ENCODE assay signal across 31 cellular contexts in genomic region chr14:67994561-67994960, GRCh38.
"Had no signal": no experiment of that assay in that cellular context is flagged by ENCODE, and none has a peak within 500 bp of the region (broad histone marks: within the 10 kb centered on the region; RNA-seq: fewer than 3 reads in every experiment).

No MANE protein-coding gene starts in this region.

- H3K27me3 ChIP-seq: ascending aorta, brain microvascular endothelial cell, esophagus squamous epithelium, foreskin keratinocyte, gastrocnemius medialis, heart left ventricle had no signal

- H3K27ac ChIP-seq: ascending aorta, brain microvascular endothelial cell, epithelial cell of prostate, esophagus squamous epithelium, foreskin keratinocyte, gastrocnemius medialis, heart left ventricle, VCaP had no signal

- DNase-seq: activated CD4-positive, alpha-beta memory T cell treated with anti-CD3 and anti-CD28 coated beads, Interleukin-2, amount 10 ng/mL, durations not matched to agents 7 days and 5 days; activated CD4-positive, alpha-beta T cell treated with anti-CD3 and anti-CD28 coated beads for 1 hour; activated CD4-positive, alpha-beta T cell treated with anti-CD3 and anti-CD28 coated beads for 4 hours; activated CD4-positive, alpha-beta T cell treated with anti-CD3 and anti-CD28 coated beads, Interleukin-2, amount 10 ng/mL, durations not matched to agents 7 days and 5 days; activated CD4-positive, alpha-beta T cell treated with anti-CD3 and anti-CD28 coated beads, Interleukin-2, amount 50 U/mL, for 4 hours; activated CD8-positive, alpha-beta memory T cell treated with anti-CD3 and anti-CD28 coated beads, Interleukin-2, amount 50 U/mL, for 48 hours; activated gamma-delta T cell; activated naive CD4-positive, alpha-beta T cell; activated naive CD4-positive, alpha-beta T cell treated with anti-CD3 and anti-CD28 coated beads, Interleukin-2, amount 10 ng/mL, durations not matched to agents 7 days and 5 days; activated naive CD8-positive, alpha-beta T cell treated with anti-CD3 and anti-CD28 coated beads, Interleukin-2, amount 10 ng/mL, durations not matched to agents 7 days and 5 days; activated T-cell treated with anti-CD3 and anti-CD28 coated beads for 4 hours; activated T-cell treated with anti-CD3 and anti-CD28 coated beads, Interleukin-2, amount 50 U/mL, for 24 hours; activated T-cell treated with anti-CD3 and anti-CD28 coated beads, Interleukin-2, amount 50 U/mL, for 72 hours; brain microvascular endothelial cell; cortex of kidney; dermis blood vessel endothelial cell; effector CD4-positive, alpha-beta T cell; effector memory CD8-positive, alpha-beta T cell; esophagus squamous epithelium; foreskin keratinocyte; gastrocnemius medialis; glutamatergic neuron; heart left ventricle; T-helper 2 cell had no signal

- H3K4me3 ChIP-seq: ascending aorta, esophagus squamous epithelium, gastrocnemius medialis, heart left ventricle had no signal

- H3K9me3 ChIP-seq: ascending aorta, esophagus squamous epithelium, gastrocnemius medialis, heart left ventricle had no signal

- H3K27ac Mint-ChIP-seq: activated CD4-positive, alpha-beta memory T cell treated with anti-CD3 and anti-CD28 coated beads, Interleukin-2, amount 10 ng/mL, durations not matched to agents 7 days and 5 days; activated CD4-positive, alpha-beta T cell treated with anti-CD3 and anti-CD28 coated beads, Interleukin-2, amount 10 ng/mL, durations not matched to agents 7 days and 5 days; activated naive CD4-positive, alpha-beta T cell treated with anti-CD3 and anti-CD28 coated beads, Interleukin-2, amount 10 ng/mL, durations not matched to agents 7 days and 5 days; activated naive CD4-positive, alpha-beta T cell treated with anti-CD3 and anti-CD28 coated beads, Interleukin-2, amount 50 U/mL, for 72 hours; activated naive CD8-positive, alpha-beta T cell treated with anti-CD3 and anti-CD28 coated beads, Interleukin-2, amount 10 ng/mL, durations not matched to agents 7 days and 5 days; activated T-cell treated with anti-CD3 and anti-CD28 coated beads, Interleukin-2, amount 50 U/mL, for 24 hours; activated T-cell treated with anti-CD3 and anti-CD28 coated beads, Interleukin-2, amount 50 U/mL, for 72 hours; effector memory CD8-positive, alpha-beta T cell; WTC11 had no signal

- H3K4me1 ChIP-seq: ascending aorta had no signal

- H3K36me3 ChIP-seq: ascending aorta, brain microvascular endothelial cell, esophagus squamous epithelium, gastrocnemius medialis, heart left ventricle had no signal

- H3K36me3 Mint-ChIP-seq: activated naive CD4-positive, alpha-beta T cell treated with anti-CD3 and anti-CD28 coated beads, Interleukin-2, amount 10 ng/mL, durations not matched to agents 7 days and 5 days; activated naive CD4-positive, alpha-beta T cell treated with anti-CD3 and anti-CD28 coated beads, Interleukin-2, amount 50 U/mL, for 72 hours; WTC11 had no signal

- H3K9me3 Mint-ChIP-seq: activated CD4-positive, alpha-beta memory T cell treated with anti-CD3 and anti-CD28 coated beads, Interleukin-2, amount 10 ng/mL, durations not matched to agents 7 days and 5 days; activated CD4-positive, alpha-beta T cell treated with anti-CD3 and anti-CD28 coated beads, Interleukin-2, amount 10 ng/mL, durations not matched to agents 7 days and 5 days; activated naive CD4-positive, alpha-beta T cell treated with anti-CD3 and anti-CD28 coated beads, Interleukin-2, amount 10 ng/mL, durations not matched to agents 7 days and 5 days; activated naive CD4-positive, alpha-beta T cell treated with anti-CD3 and anti-CD28 coated beads, Interleukin-2, amount 50 U/mL, for 72 hours; activated naive CD8-positive, alpha-beta T cell treated with anti-CD3 and anti-CD28 coated beads, Interleukin-2, amount 10 ng/mL, durations not matched to agents 7 days and 5 days; activated T-cell treated with anti-CD3 and anti-CD28 coated beads, Interleukin-2, amount 50 U/mL, for 24 hours; activated T-cell treated with anti-CD3 and anti-CD28 coated beads, Interleukin-2, amount 50 U/mL, for 72 hours; central memory CD8-positive, alpha-beta T cell; effector memory CD8-positive, alpha-beta T cell had no signal

- FAIRE-seq: bronchial epithelial cell had no signal

- H3K4me1 Mint-ChIP-seq: activated CD4-positive, alpha-beta memory T cell treated with anti-CD3 and anti-CD28 coated beads, Interleukin-2, amount 10 ng/mL, durations not matched to agents 7 days and 5 days; activated CD4-positive, alpha-beta T cell treated with anti-CD3 and anti-CD28 coated beads, Interleukin-2, amount 10 ng/mL, durations not matched to agents 7 days and 5 days; activated naive CD4-positive, alpha-beta T cell treated with anti-CD3 and anti-CD28 coated beads, Interleukin-2, amount 10 ng/mL, durations not matched to agents 7 days and 5 days; activated naive CD8-positive, alpha-beta T cell treated with anti-CD3 and anti-CD28 coated beads, Interleukin-2, amount 10 ng/mL, durations not matched to agents 7 days and 5 days; central memory CD8-positive, alpha-beta T cell; WTC11 had no signal

- H3K27me3 Mint-ChIP-seq: activated CD4-positive, alpha-beta memory T cell treated with anti-CD3 and anti-CD28 coated beads, Interleukin-2, amount 10 ng/mL, durations not matched to agents 7 days and 5 days; activated CD4-positive, alpha-beta T cell treated with anti-CD3 and anti-CD28 coated beads, Interleukin-2, amount 10 ng/mL, durations not matched to agents 7 days and 5 days; activated naive CD4-positive, alpha-beta T cell treated with anti-CD3 and anti-CD28 coated beads, Interleukin-2, amount 10 ng/mL, durations not matched to agents 7 days and 5 days; activated T-cell treated with anti-CD3 and anti-CD28 coated beads, Interleukin-2, amount 50 U/mL, for 24 hours; central memory CD8-positive, alpha-beta T cell; effector memory CD8-positive, alpha-beta T cell had no signal

- H3K4me3 Mint-ChIP-seq: activated CD4-positive, alpha-beta memory T cell treated with anti-CD3 and anti-CD28 coated beads, Interleukin-2, amount 10 ng/mL, durations not matched to agents 7 days and 5 days; activated CD4-positive, alpha-beta T cell treated with anti-CD3 and anti-CD28 coated beads, Interleukin-2, amount 10 ng/mL, durations not matched to agents 7 days and 5 days; activated naive CD4-positive, alpha-beta T cell treated with anti-CD3 and anti-CD28 coated beads, Interleukin-2, amount 10 ng/mL, durations not matched to agents 7 days and 5 days; activated naive CD8-positive, alpha-beta T cell treated with anti-CD3 and anti-CD28 coated beads, Interleukin-2, amount 10 ng/mL, durations not matched to agents 7 days and 5 days; activated T-cell treated with anti-CD3 and anti-CD28 coated beads, Interleukin-2, amount 50 U/mL, for 24 hours; activated T-cell treated with anti-CD3 and anti-CD28 coated beads, Interleukin-2, amount 50 U/mL, for 72 hours; central memory CD8-positive, alpha-beta T cell; effector memory CD8-positive, alpha-beta T cell; WTC11 had no signal

- ATAC-seq: activated naive CD4-positive, alpha-beta T cell treated with anti-CD3 and anti-CD28 coated beads, Interleukin-2, amount 50 U/mL, for 72 hours; activated T-cell treated with anti-CD3 and anti-CD28 coated beads, Interleukin-2, amount 50 U/mL, for 72 hours; effector memory CD8-positive, alpha-beta T cell; foreskin keratinocyte; gastrocnemius medialis; heart left ventricle; WTC11 had no signal
